ENCODE assay signal across 12 cellular contexts in genomic region chr2:45000921-45001628, GRCh38. TPM values are rescaled to one million over a fixed set of nuclear protein-coding genes. Genes with fewer than 3 reads are reported as not detected.
A peak's percentile ranks its signal among the peaks of the same experiment; 100 is the strongest.
DNase-seq lines count a peak whose midpoint lies in the region; ATAC-seq and TF ChIP-seq lines count a peak whose summit lies in the region.
"Had no signal": no experiment of that assay in that cellular context is flagged by ENCODE, and none has a peak within 500 bp of the region (broad histone marks: within the 10 kb centered on the region; RNA-seq: fewer than 3 reads in every experiment).

No MANE protein-coding gene starts in this region.

- ATAC-seq in GM21576 (IDR thresholded peaks at IDR 0.05; ENCODE audit: unreplicated experiment) (no peak), HG03521 (IDR thresholded peaks at IDR 0.05; ENCODE audit: unreplicated experiment) (no peak)

- no peak overlapping the region for H3K23ac ChIP-seq in trophoblast cell (ENCODE audit: low read length)

- peaks cover 3% of the 10 kb centered on the region for H3K4me1 ChIP-seq in cardiac muscle cell (ENCODE audit: low read depth)
- peaks cover 8 to 10% of the 10 kb centered on the region in 2 experiments for H3K4me1 ChIP-seq in trophoblast cell (ENCODE audit: control insufficient read depth in 1 of 2, insufficient read depth in 2 of 2, low read length in 2 of 2)
- no peaks in the 10 kb centered on the region for H3K4me1 ChIP-seq in A673 (ENCODE audit: insufficient read depth, low read length, poor library complexity, severe bottlenecking)

- no peaks in the 10 kb centered on the region for H3K36me3 ChIP-seq in cardiac muscle cell
- no peaks in the 10 kb centered on the region for H3K36me3 ChIP-seq in trophoblast cell (ENCODE audit: control insufficient read depth in 1 of 2, insufficient read depth in 2 of 2, low read length in 2 of 2)
- no peaks in the 10 kb centered on the region for H3K36me3 ChIP-seq in A673 (ENCODE audit: insufficient read depth, low read length, poor library complexity, severe bottlenecking)

- CTCF ChIA-PET in Calu3 (lab: Charles Lee) (interaction anchor here (0.6 kb wide), 2 partner anchors 29 to 267 kb away, joined by 4 to 6 read pairs; no protein-coding TSS in a partner anchor), A673 (lab: Charles Lee) (no interaction called here)

- no TSS peak for BruUV-seq in Calu3 (replicated peaks; lab: Mats Ljungman, UMichigan)
- no TSS peak for BruUV-seq in A673 (replicated peaks; lab: Mats Ljungman, UMichigan)

- no peak overlapping the region for H2BK5ac ChIP-seq in trophoblast cell (ENCODE audit: low read depth, low read length, poor library complexity)

- no peaks in the 10 kb centered on the region for H3K79me1 ChIP-seq in trophoblast cell (ENCODE audit: low read length)

- POLR2A ChIA-PET in A673 (lab: Charles Lee; ENCODE audit: low non-redundant PET) = no interaction called here

- no peak overlapping the region for H2BK12ac ChIP-seq in trophoblast cell (ENCODE audit: low read length)

- H3K27ac Mint-ChIP-seq in Calu3 (ENCODE audit: unreplicated experiment) = no peak overlapping the region

- H3K4ac ChIP-seq in trophoblast cell (ENCODE audit: low read depth, low read length) = no peak overlapping the region

- no peak overlapping the region for H2BK120ac ChIP-seq in trophoblast cell (ENCODE audit: insufficient read depth, low read length, poor library complexity)

- DNase-seq in Calu3 (peak; percentile 28), cardiac muscle cell (ENCODE audit: low read depth in 1 of 2, low spot score in 1 of 2) (peak; percentile 51 to 59), trophoblast cell (no peak), A673 (ENCODE audit: low spot score) (no peak), NCI-H748 treated with DMSO at 0.1 percent for 48 hours (lab: John Stamatoyannopoulos, UW) (no peak)
- DNase-seq in activated CD8-positive, alpha-beta memory T cell treated with anti-CD3 and anti-CD28 coated beads, Interleukin-2, amount 50 U/mL, for 48 hours = peak; percentile 58
- DNase-seq: amygdala, KBM-7 had no signal

- no peaks in the 10 kb centered on the region for H3K36me3 Mint-ChIP-seq in Calu3 (ENCODE audit: insufficient read depth, unreplicated experiment)

- H2AFZ ChIP-seq in trophoblast cell (ENCODE audit: insufficient read depth, low read length, poor library complexity) = peak overlapping the region; percentile 35

- no peak overlapping the region for H2AK5ac ChIP-seq in trophoblast cell (ENCODE audit: low read length)

- H3K9me3 ChIP-seq in cardiac muscle cell (ENCODE audit: low read depth) (no peaks in the 10 kb centered on the region), trophoblast cell (ENCODE audit: insufficient read depth, low read depth, low read length) (peaks cover 8% of the 10 kb centered on the region), A673 (ENCODE audit: low read depth, low read length, poor library complexity, severe bottlenecking) (no peaks in the 10 kb centered on the region)

- H4K12ac ChIP-seq in trophoblast cell (ENCODE audit: low read depth, low read length) = no peak overlapping the region

- peak overlapping the region; percentile 58 for H3K4me2 ChIP-seq in trophoblast cell (ENCODE audit: low read length)

- no peak overlapping the region for H4K91ac ChIP-seq in trophoblast cell (ENCODE audit: low read depth, low read length)

- H4K8ac ChIP-seq in trophoblast cell (ENCODE audit: low read depth, low read length) = no peak overlapping the region

- peaks cover 75% of the 10 kb centered on the region for H3K27me3 Mint-ChIP-seq in Calu3 (ENCODE audit: unreplicated experiment)

- peak overlapping the region; percentile 43 for H3K4me3 Mint-ChIP-seq in Calu3 (ENCODE audit: low read depth, unreplicated experiment)

- H3K18ac ChIP-seq in trophoblast cell (ENCODE audit: low read length) = no peak overlapping the region

- H3K4me1 Mint-ChIP-seq in Calu3 (ENCODE audit: low read depth, unreplicated experiment) = no peaks in the 10 kb centered on the region

- intact Hi-C loops in Calu3 (cut with micrococcal nuclease; ENCODE audit: unreplicated experiment) = no loop called here
- intact Hi-C loops in A673 (cut with micrococcal nuclease; ENCODE audit: unreplicated experiment) = no loop called here

- no peak for TF ChIP-seq CTCF in Calu3 (IDR thresholded peaks at IDR 0.05; ENCODE audit: unreplicated experiment)
- TF ChIP-seq CTCF in cardiac muscle cell (IDR thresholded peaks at IDR 0.05; ENCODE audit: low read depth, low read length) = no peak
- TF ChIP-seq CTCF in A673 (conservative IDR thresholded peaks at IDR 0.05; ENCODE audit: low read depth, low read length) = no peak

- no peak overlapping the region for H3K27ac ChIP-seq in cardiac muscle cell
- no peak overlapping the region for H3K27ac ChIP-seq in trophoblast cell (ENCODE audit: low read depth, low read length)
- H3K27ac ChIP-seq in A673 (ENCODE audit: low read depth, low read length, poor library complexity, severe bottlenecking) = no peak overlapping the region

- no peaks in the 10 kb centered on the region for H3K9me3 Mint-ChIP-seq in Calu3 (ENCODE audit: low read depth, unreplicated experiment)

- no peak overlapping the region for H3K14ac ChIP-seq in trophoblast cell (ENCODE audit: low read length)

- H3K4me3 ChIP-seq in cardiac muscle cell (peak overlapping the region; percentile 26), trophoblast cell (ENCODE audit: low read depth, low read length) (no peak overlapping the region), A673 (ENCODE audit: low read depth, low read length, poor library complexity, severe bottlenecking) (no peak overlapping the region)

- H3K9ac ChIP-seq in trophoblast cell (ENCODE audit: low read length) = no peak overlapping the region

- no CpG with 5 or more reads among the region's 53 CpGs for WGBS in trophoblast cell (ENCODE audit: extremely low coverage, insufficient coverage, insufficient read length)

- H3K27me3 ChIP-seq in cardiac muscle cell = peaks cover 100% of the 10 kb centered on the region
- H3K27me3 ChIP-seq in trophoblast cell (ENCODE audit: insufficient read depth, low read length) = peaks cover 73% of the 10 kb centered on the region
- H3K27me3 ChIP-seq in A673 (replicated peaks; ENCODE audit: insufficient read depth, low read depth, low read length, poor library complexity) = peaks cover 17% of the 10 kb centered on the region

- no peaks in the 10 kb centered on the region for H3K79me2 ChIP-seq in trophoblast cell (ENCODE audit: control insufficient read depth, insufficient read depth, low read length, poor library complexity)

RNA-seq across cellular contexts. Expression of gene SIX2, which starts 8.2 kb away (rescaled TPM):
- total RNA-seq in Calu3 (2022) (not detected in 2 replicates), cardiac muscle cell (0.63 and 0.89 TPM in 2 replicates), A673 (2021) (not detected in 2 replicates)
- 0.78 and 1.0 TPM in 2 replicates for polyA plus RNA-seq in cardiac muscle cell
- polyA plus RNA-seq in trophoblast cell (2013) = 0.18 and 0.21 TPM in 2 replicates

RNA-seq across cellular contexts. Expression of gene SIX3, which starts 59.6 kb away (rescaled TPM):
- not detected in 2 replicates for total RNA-seq in Calu3 (2022)
- not detected in 2 replicates for total RNA-seq in cardiac muscle cell
- not detected in 2 replicates for polyA plus RNA-seq in cardiac muscle cell
- not detected in 2 replicates for polyA plus RNA-seq in trophoblast cell (2013)
- 0.56 and 0.59 TPM in 2 replicates for total RNA-seq in A673 (2021)
- total RNA-seq: Daoy, mononuclear cell had no signal

Comparison
In these comparisons a context has a peak if more than half of its experiments do, and no peak if none do; other contexts are left out.
1. DNase-seq: peak in Calu3 (single experiment), activated CD8-positive, alpha-beta memory T cell treated with anti-CD3 and anti-CD28 coated beads, Interleukin-2, amount 50 U/mL, for 48 hours (single experiment) and cardiac muscle cell (2 of 2); none in trophoblast cell (0 of 2), A673 (single experiment) and NCI-H748 treated with DMSO at 0.1 percent for 48 hours (single experiment).